Comparison of ENCODE assay signal across 8 cellular contexts in the genomic region with DNA sequence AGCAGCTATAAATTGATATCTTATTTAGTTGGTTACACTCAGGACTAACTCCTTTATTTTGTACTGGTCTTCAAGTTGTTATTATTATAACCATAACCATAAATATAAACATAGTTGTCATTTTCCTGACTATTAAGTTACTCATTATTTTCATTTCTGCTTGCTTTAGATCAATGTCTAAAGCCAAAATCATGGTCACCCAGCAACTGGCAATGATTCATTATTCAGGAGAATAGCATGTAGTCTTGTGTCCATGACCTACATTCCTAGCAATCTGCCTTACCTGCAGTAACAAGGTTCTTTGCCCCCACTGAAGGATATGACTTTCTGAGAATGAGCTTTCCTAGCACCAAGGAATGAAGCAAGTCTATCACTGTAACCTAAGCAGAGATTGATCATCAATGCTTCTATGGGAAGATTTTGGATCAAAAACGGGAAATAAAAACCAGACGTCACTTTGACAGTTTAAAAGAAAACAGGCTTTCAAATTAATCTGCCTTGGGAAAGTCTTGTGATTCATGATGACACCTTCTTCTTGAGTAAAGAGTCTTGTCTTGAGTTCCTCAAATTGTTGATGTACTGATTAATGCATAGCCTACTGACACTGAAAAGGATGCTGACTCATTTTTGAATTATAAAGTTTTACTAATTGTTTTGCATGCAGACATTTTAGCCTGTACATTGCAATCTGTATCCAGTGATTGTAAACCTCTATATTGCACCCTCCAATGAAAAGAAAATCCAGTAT.
A peak's percentile ranks its signal among the peaks of the same experiment; 100 is the strongest.
DNase-seq lines count a peak whose midpoint lies in the region; ATAC-seq, FAIRE-seq and TF ChIP-seq lines count a peak whose summit lies in the region.
"Had no signal": no experiment of that assay in that cellular context is flagged by ENCODE, and none has a peak within 500 bp of the region (broad histone marks: within the 10 kb centered on the region; RNA-seq: fewer than 3 reads in every experiment).

No MANE protein-coding gene starts in this region.

- H3K4me1 Mint-ChIP-seq in Caco-2 (ENCODE audit: low read depth, unreplicated experiment), result no peaks in the 10 kb centered on the region
- H3K4me1 Mint-ChIP-seq: central memory CD8-positive, alpha-beta T cell had no signal

- H3K36me3 ChIP-seq in neutrophil, result no peaks in the 10 kb centered on the region
- no peaks in the 10 kb centered on the region for H3K36me3 ChIP-seq in Caco-2 (ENCODE audit: control insufficient read depth, insufficient read depth, low read length)

- intact Hi-C loops in Caco-2 (cut with micrococcal nuclease; ENCODE audit: unreplicated experiment), result no loop called here

- H3K4me1 ChIP-seq in neutrophil (ENCODE audit: control insufficient read depth in 1 of 2, insufficient read depth in 1 of 2, low read depth in 1 of 2, low read length in 1 of 2) (peaks cover 0 to 7% of the 10 kb centered on the region in 2 experiments), Caco-2 (no peaks in the 10 kb centered on the region)

- POLR2A ChIA-PET in Caco-2 (lab: Charles Lee), result no interaction called here

- H3K4me3 ChIP-seq in neutrophil (ENCODE audit: low read depth in 1 of 2, low read length in 1 of 2), result no peak overlapping the region
- no peak overlapping the region for H3K4me3 ChIP-seq in Caco-2 (ENCODE audit: low read depth, low read length)

- TF ChIP-seq CTCF in neutrophil (IDR thresholded peaks at IDR 0.05), result no peak
- TF ChIP-seq CTCF in Caco-2 (IDR thresholded peaks at IDR 0.05; ENCODE audit: insufficient read depth in 1 of 2, low read depth in 1 of 2, low read length in 1 of 2, severe bottlenecking in 1 of 2, unreplicated experiment in 1 of 2), result no peak

- H3K9me3 ChIP-seq in neutrophil, result no peaks in the 10 kb centered on the region
- H3K9me3 ChIP-seq in Caco-2, result peaks cover 43% of the 10 kb centered on the region

- H3K36me3 Mint-ChIP-seq in Caco-2 (ENCODE audit: insufficient read depth, unreplicated experiment), result no peaks in the 10 kb centered on the region

- H3K27ac ChIP-seq in neutrophil, result peak overlapping the region; percentile 42

- no peak overlapping the region for H3K27ac Mint-ChIP-seq in Caco-2 (ENCODE audit: unreplicated experiment)

- peak; percentile 41 for DNase-seq in RCC 7860 (ENCODE audit: low spot score)
- no peak for DNase-seq in effector CD8-positive, alpha-beta T cell (lab: John Stamatoyannopoulos, UW)
- DNase-seq in HuH-7 (ENCODE audit: low spot score), result no peak
- no peak for DNase-seq in Caco-2

- no peak for FAIRE-seq in RCC 7860 (lab: Jason Lieb, UNC)

- no peak overlapping the region for H3K4me3 Mint-ChIP-seq in Caco-2 (ENCODE audit: unreplicated experiment)
- H3K4me3 Mint-ChIP-seq: central memory CD8-positive, alpha-beta T cell had no signal

- CTCF ChIA-PET in Caco-2 (lab: Charles Lee), result no interaction called here

- BruUV-seq in Caco-2 (replicated peaks; lab: Mats Ljungman, UMichigan), result no TSS peak

- H3K27me3 Mint-ChIP-seq in Caco-2 (ENCODE audit: insufficient read depth, unreplicated experiment), result no peaks in the 10 kb centered on the region
- H3K27me3 Mint-ChIP-seq: central memory CD8-positive, alpha-beta T cell had no signal

- peaks cover 38% of the 10 kb centered on the region for H3K9me3 Mint-ChIP-seq in Caco-2 (ENCODE audit: unreplicated experiment)

- ATAC-seq in GM19324 (IDR thresholded peaks at IDR 0.05; ENCODE audit: low FRiP score, unreplicated experiment) (peak; percentile 73), HG02981 (IDR thresholded peaks at IDR 0.05; ENCODE audit: unreplicated experiment) (peak; percentile 86)

- H3K27me3 ChIP-seq in neutrophil (no peaks in the 10 kb centered on the region), Caco-2 (replicated peaks; ENCODE audit: control insufficient read depth, insufficient read depth, low read length) (no peaks in the 10 kb centered on the region)
